In genomic region chr2:235055891-235056516, GRCh38 we compare ENCODE assay signal across 9 cellular contexts.
DNase-seq lines count a peak whose midpoint lies in the region; ATAC-seq, FAIRE-seq and TF ChIP-seq lines count a peak whose summit lies in the region.
"Had no signal": no experiment of that assay in that cellular context is flagged by ENCODE, and none has a peak within 500 bp of the region (broad histone marks: within the 10 kb centered on the region; RNA-seq: fewer than 3 reads in every experiment).

No MANE protein-coding gene starts in this region.

- TF ChIP-seq POLR2A in breast epithelium (IDR thresholded peaks at IDR 0.05) = no peak

- no peaks in the 10 kb centered on the region for H3K36me3 ChIP-seq in breast epithelium

- H3K9me3 ChIP-seq in breast epithelium = no peaks in the 10 kb centered on the region
- H3K9me3 ChIP-seq: HAP-1 had no signal

- intact Hi-C loops in breast epithelium (cut with DNase I; ENCODE audit: low total_unique reads) = loop anchor here (2.0 kb wide), 1 partner anchor 73 kb away; no protein-coding TSS in a partner anchor

- peak; percentile 56 for DNase-seq in COLO829 (ENCODE audit: low spot score)
- DNase-seq in M059J (ENCODE audit: low read depth) = peak; percentile 52
- DNase-seq in breast epithelium (ENCODE audit: low spot score in 2 of 2) = no peak
- peak; percentile 56 for DNase-seq in medulla oblongata (ENCODE audit: extremely low spot score)
- no peak for DNase-seq in RCC 7860 (ENCODE audit: low spot score)
- DNase-seq in putamen (ENCODE audit: low spot score) = no peak

- no peak overlapping the region for H3K27ac ChIP-seq in breast epithelium

- H3K4me3 ChIP-seq in breast epithelium = no peak overlapping the region
- H3K4me3 ChIP-seq: HAP-1 had no signal

- no peak for FAIRE-seq in RCC 7860 (lab: Jason Lieb, UNC)

- ATAC-seq in HG03095 (IDR thresholded peaks at IDR 0.05; ENCODE audit: unreplicated experiment) (no peak), GM21737 (IDR thresholded peaks at IDR 0.05; ENCODE audit: unreplicated experiment) (no peak)

- H3K4me1 ChIP-seq in breast epithelium = peaks cover 0 to 5% of the 10 kb centered on the region in 2 donors
- H3K4me1 ChIP-seq: HAP-1 had no signal

- no peaks in the 10 kb centered on the region for H3K27me3 ChIP-seq in breast epithelium

- TF ChIP-seq CTCF in breast epithelium (IDR thresholded peaks at IDR 0.05) = peak in 2 of 3 donors; percentile 35 to 47

Comparison
In these comparisons a context has a peak if more than half of its experiments do, and no peak if none do; other contexts are left out.
1. DNase-seq: peak in COLO829 (single experiment), M059J (single experiment) and medulla oblongata (single experiment); none in breast epithelium (0 of 2), RCC 7860 (single experiment) and putamen (single experiment).